In the genomic region with DNA sequence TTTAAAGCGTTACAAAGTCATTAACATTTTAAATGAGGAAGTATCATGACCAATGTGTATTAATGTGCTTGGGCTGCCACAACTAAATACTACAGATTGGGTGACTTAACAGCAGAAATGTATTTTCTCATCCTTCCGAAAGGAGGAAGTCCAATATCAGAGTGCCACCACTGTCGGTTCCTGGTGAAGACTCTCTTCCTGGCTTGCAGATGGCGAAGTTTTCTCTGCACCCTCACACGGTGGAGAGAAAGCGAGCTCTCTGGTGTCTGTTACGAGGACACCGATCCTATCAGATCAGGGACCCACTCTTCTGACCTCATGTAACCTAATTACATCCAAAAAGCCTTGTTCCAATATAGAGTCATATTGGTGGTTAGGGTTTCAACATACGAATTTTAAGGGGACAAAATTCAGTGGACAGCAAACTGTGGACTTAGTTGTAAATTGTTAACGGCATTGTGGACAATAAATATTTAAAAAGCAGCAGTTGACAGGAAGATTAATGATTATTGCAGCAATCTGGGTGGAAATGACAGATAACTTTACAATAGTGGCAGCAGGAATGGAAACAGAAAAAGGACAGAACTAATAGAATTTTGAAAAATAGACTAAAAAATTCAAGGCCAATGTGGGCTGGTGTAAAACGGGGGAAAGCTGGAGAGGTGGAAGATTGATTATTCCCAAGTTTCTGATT, we compare ENCODE assay signal across 19 cellular contexts. TPM values are rescaled to one million over a fixed set of nuclear protein-coding genes. Genes with fewer than 3 reads are reported as not detected.
DNase-seq lines count a peak whose midpoint lies in the region; ATAC-seq, FAIRE-seq and TF ChIP-seq lines count a peak whose summit lies in the region.
"Had no signal": no experiment of that assay in that cellular context is flagged by ENCODE, and none has a peak within 500 bp of the region (broad histone marks: within the 10 kb centered on the region; RNA-seq: fewer than 3 reads in every experiment).

No MANE protein-coding gene starts in this region.

- no TSS peak for BruUV-seq in HepG2 (replicated peaks; lab: Mats Ljungman, UMichigan)

- intact Hi-C loops in HepG2 (cut with micrococcal nuclease; ENCODE audit: unreplicated experiment): no loop called here

- CTCF ChIA-PET in HepG2 (lab: Yijun Ruan, JAX; ENCODE audit: low intra/inter-chr PET ratio, low total read pairs): no interaction called here

- 19% methylated on average over 11 of the region's 11 CpGs for WGBS in HepG2 (ENCODE audit: low lambda C conversion rate)

- no peak overlapping the region for H3K9ac ChIP-seq in HepG2 (ENCODE audit: insufficient read depth, low read depth, low read length)
- H3K9ac ChIP-seq: GM23248, SK-N-SH had no signal

- POLR2A ChIA-PET in HepG2 (lab: Yijun Ruan, JAX): no interaction called here

- in situ Hi-C loops in HepG2 (cut with HindIII; ENCODE audit: extremely low pct_ligation_motif_present, low pct_unique_long_range_greater_than_20kb): no loop called here

- TF ChIP-seq EP300 in HepG2 (IDR thresholded peaks at IDR 0.05; ENCODE audit: low read depth in 2 of 2, low read length in 2 of 2) (no peak), HepG2 (CRISPR knock-in tag; IDR thresholded peaks at IDR 0.05; ENCODE audit: borderline replicate concordance) (no peak)

- H2AFZ ChIP-seq in HepG2 (ENCODE audit: low read length): no peak overlapping the region
- H2AFZ ChIP-seq: GM23248 had no signal

- DNase-seq in CMK (ENCODE audit: low read depth) (peak; percentile 41), MV-4-11 (lab: John Stamatoyannopoulos, UW) (peak; percentile 92), SK-N-DZ (ENCODE audit: low spot score) (peak; percentile 88), HepG2 (ENCODE audit: low spot score) (no peak)
- DNase-seq in central memory CD4-positive, alpha-beta T cell: no peak
- DNase-seq in stimulated activated CD4-positive, alpha-beta T cell treated with anti-CD3 and anti-CD28 coated beads, Interleukin-1b, Interleukin-23, amount 100 ng/mL, for 48 hours: no peak
- DNase-seq: CD4-positive, CD25-positive, alpha-beta regulatory T cell; DMS79; GM23248; NCI-H1105 treated with DMSO at 0.1 percent for 48 hours; NCI-H187 treated with DMSO at 0.1 percent for 48 hours; NCI-H510A; SK-N-SH had no signal

- FAIRE-seq in HepG2 (lab: Jason Lieb, UNC): peak; percentile 34
- FAIRE-seq: A549, GM12878, GM19239 had no signal

- no peaks in the 10 kb centered on the region for H3K9me3 ChIP-seq in HepG2 (ENCODE audit: low read length)
- H3K9me3 ChIP-seq: A549, SK-N-SH had no signal

- no peaks in the 10 kb centered on the region for H3K27me3 ChIP-seq in HepG2 (ENCODE audit: control insufficient read depth in 1 of 2, insufficient read depth in 2 of 2, low read length in 2 of 2)

- no peak for TF ChIP-seq RAD21 in HepG2 (CRISPR knock-in tag; IDR thresholded peaks at IDR 0.05)

- no peak for TF ChIP-seq CTCF in HepG2 (CRISPR knock-in tag; IDR thresholded peaks at IDR 0.05)

- H3K4me1 ChIP-seq in HepG2 (ENCODE audit: insufficient read depth, low read length): no peaks in the 10 kb centered on the region
- H3K4me1 ChIP-seq: A549 had no signal

- no peak overlapping the region for H3K4me3 ChIP-seq in HepG2 (replicated peaks in 1 of 3; ENCODE audit: insufficient read depth in 1 of 3, low read depth in 2 of 3, low read length in 3 of 3)
- H3K4me3 ChIP-seq: A549, GM12878, GM23248 had no signal

- no peaks in the 10 kb centered on the region for H4K20me1 ChIP-seq in HepG2 (ENCODE audit: insufficient read depth, low read length)

- no peak overlapping the region for H3K4me2 ChIP-seq in HepG2 (ENCODE audit: low read depth, low read length)
- H3K4me2 ChIP-seq: A549, SK-N-SH had no signal

- no peak for TF ChIP-seq POLR2A in HepG2 (IDR thresholded peaks at IDR 0.05; ENCODE audit: insufficient read depth in 1 of 2, low read depth in 2 of 2, low read length in 2 of 2)

- ATAC-seq in HepG2 (no peak), HG03025 (IDR thresholded peaks at IDR 0.05; ENCODE audit: low FRiP score, unreplicated experiment) (no peak), HG02798 (IDR thresholded peaks at IDR 0.05; ENCODE audit: poor library complexity, unreplicated experiment) (no peak)
- ATAC-seq: A549, GM12878 had no signal

- no peaks in the 10 kb centered on the region for H3K79me2 ChIP-seq in HepG2 (ENCODE audit: insufficient read depth, low read length)

- H3K27ac ChIP-seq in HepG2 (ENCODE audit: extremely low read length, insufficient read depth, low read length): no peak overlapping the region
- H3K27ac ChIP-seq: A549, GM23248 had no signal

- H3K36me3 ChIP-seq in HepG2 (replicated peaks in 1 of 2; ENCODE audit: control insufficient read depth in 1 of 2, insufficient read depth in 2 of 2, low read length in 2 of 2): no peaks in the 10 kb centered on the region

TF ChIP-seq in HepG2, 621 proteins besides CTCF, POLR2A, EP300 and RAD21 (continues in another document):
- no peak for TF ChIP-seq SRSF1 (optimal IDR thresholded peaks at IDR 0.05; ENCODE audit: low read depth, low read length)
- no peak for TF ChIP-seq HNF4G (IDR thresholded peaks at IDR 0.05; ENCODE audit: borderline replicate concordance, low read depth, low read length)
- TF ChIP-seq HNF4G (CRISPR knock-in tag; IDR thresholded peaks at IDR 0.05; ENCODE audit: borderline replicate concordance, low read depth): no peak
- no peak for TF ChIP-seq AGO2 (optimal IDR thresholded peaks at IDR 0.05; ENCODE audit: low read depth, low read length)
- TF ChIP-seq, protein P1, sequence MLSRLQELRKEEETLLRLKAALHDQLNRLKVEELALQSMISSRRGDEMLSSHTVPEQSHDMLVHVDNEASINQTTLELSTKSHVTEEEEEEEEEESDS (CRISPR knock-in tag; IDR thresholded peaks at IDR 0.05; ENCODE audit: borderline replicate concordance): no peak
- no peak for TF ChIP-seq GATA4 (IDR thresholded peaks at IDR 0.05; ENCODE audit: borderline replicate concordance, low read depth)
- no peak for TF ChIP-seq ZNF138 (CRISPR knock-in tag; IDR thresholded peaks at IDR 0.05; ENCODE audit: low read depth)
- TF ChIP-seq CREM (IDR thresholded peaks at IDR 0.05): no peak
- TF ChIP-seq CREM (CRISPR knock-in tag; IDR thresholded peaks at IDR 0.05): no peak
- TF ChIP-seq GATAD1 (CRISPR knock-in tag; IDR thresholded peaks at IDR 0.05): no peak
- TF ChIP-seq RELA (CRISPR knock-in tag; IDR thresholded peaks at IDR 0.05): no peak
- no peak for TF ChIP-seq CREB1 (IDR thresholded peaks at IDR 0.05)
- no peak for TF ChIP-seq CREB1 (CRISPR knock-in tag; IDR thresholded peaks at IDR 0.05)
- TF ChIP-seq RFXANK (CRISPR knock-in tag; IDR thresholded peaks at IDR 0.05): no peak

RNA-seq across cellular contexts. Expression of a gene that starts 35.1 kb away (rescaled TPM):
- 1.3 and 1.5 TPM in 2 replicates for polyA plus RNA-seq in SK-N-DZ (2014; cell fraction: cytosol; rRNA removed)
- 1.2 and 1.5 TPM in 2 replicates for polyA plus RNA-seq in SK-N-DZ (2014; cell fraction: nucleus; rRNA removed)
- total RNA-seq in HepG2 (2016; rRNA removed; fragmentation: Illumina TruSeq; extraction: Trizol): not detected in 2 replicates
- not detected in 2 replicates for total RNA-seq in HepG2 (2016; cell fraction: cytosol; rRNA removed; fragmentation: Illumina TruSeq; extraction: Trizol; ENCODE audit: low read depth)
- total RNA-seq in HepG2 (2016; cell fraction: insoluble cytoplasmic fraction; rRNA removed; fragmentation: Illumina TruSeq; extraction: Trizol): not detected in 2 replicates
- not detected in 2 replicates for total RNA-seq in HepG2 (2016; cell fraction: membrane; rRNA removed; fragmentation: Illumina TruSeq; extraction: Trizol)
- not detected in 2 replicates for total RNA-seq in HepG2 (2016; cell fraction: nucleus; rRNA removed; fragmentation: Illumina TruSeq; extraction: Trizol)
- polyA plus RNA-seq in HepG2 (2011; rRNA removed): 0.09 TPM in 1 of 2 replicates, not detected in the other
- polyA plus RNA-seq in HepG2 (2011; cell fraction: cytosol; rRNA removed): not detected in 2 replicates
- 0.07 TPM in 1 of 2 replicates, not detected in the other for polyA plus RNA-seq in HepG2 (2011; cell fraction: nucleus; rRNA removed)
- polyA plus RNA-seq in HepG2 (2012): not detected in 2 replicates
- not detected in 2 replicates for polyA plus RNA-seq in HepG2 (2016; cell fraction: cytosol; fragmentation: Illumina TruSeq; extraction: Trizol; ENCODE audit: low read depth)
- 0.12 TPM in 1 of 2 replicates, not detected in the other for polyA plus RNA-seq in HepG2 (2016; cell fraction: insoluble cytoplasmic fraction; fragmentation: Illumina TruSeq; extraction: Trizol; ENCODE audit: low read depth)
- not detected in 2 replicates for polyA plus RNA-seq in HepG2 (2016; cell fraction: membrane; fragmentation: Illumina TruSeq; extraction: Trizol; ENCODE audit: low read depth)
- not detected in 2 replicates for polyA plus RNA-seq in HepG2 (2016; cell fraction: nucleus; fragmentation: Illumina TruSeq; extraction: Trizol; ENCODE audit: insufficient read depth, low read depth)
- not detected in 2 replicates for polyA minus RNA-seq in HepG2 (2011; rRNA and poly(A)+ RNA removed; ENCODE audit: low replicate concordance)
- polyA minus RNA-seq in HepG2 (2011; cell fraction: cytosol; rRNA and poly(A)+ RNA removed): not detected in 2 replicates
- not detected in 2 replicates for polyA minus RNA-seq in HepG2 (2011; cell fraction: nucleus; rRNA and poly(A)+ RNA removed)
- total RNA-seq: CD4-positive, CD25-positive, alpha-beta regulatory T cell; G401; GM23248 had no signal
- polyA plus RNA-seq: GM23248 had no signal

Comparison
In these comparisons a context has a peak if more than half of its experiments do, and no peak if none do; other contexts are left out.
1. DNase-seq: peak in CMK (single experiment), MV-4-11 (single experiment) and SK-N-DZ (single experiment); none in HepG2 (single experiment), central memory CD4-positive, alpha-beta T cell (single experiment) and stimulated activated CD4-positive, alpha-beta T cell treated with anti-CD3 and anti-CD28 coated beads, Interleukin-1b, Interleukin-23, amount 100 ng/mL, for 48 hours (single experiment).